28 cellular contexts compared by ENCODE assay signal in genomic region chr7:36405409-36405803, GRCh38. TPM values are rescaled to one million over a fixed set of nuclear protein-coding genes. Genes with fewer than 3 reads are reported as not detected.
A peak's percentile ranks its signal among the peaks of the same experiment; 100 is the strongest.
DNase-seq lines count a peak whose midpoint lies in the region; ATAC-seq and TF ChIP-seq lines count a peak whose summit lies in the region.
"Had no signal": no experiment of that assay in that cellular context is flagged by ENCODE, and none has a peak within 500 bp of the region (broad histone marks: within the 10 kb centered on the region; RNA-seq: fewer than 3 reads in every experiment).

No MANE protein-coding gene starts in this region.

- CTCF ChIA-PET in Calu3 (lab: Charles Lee), result no interaction called here
- CTCF ChIA-PET in SK-N-SH (lab: Yijun Ruan, JAX), result interaction anchor here (0.8 to 1.8 kb wide), 3 partner anchors 9 to 420 kb away, joined by 3 to 6 read pairs (median 4); no protein-coding TSS in a partner anchor

- H2AFZ ChIP-seq in SK-N-SH (ENCODE audit: low read depth), result peak overlapping the region; percentile 16; the same call in 1 of the 2 replicates
- H2AFZ ChIP-seq in neural progenitor cell (replicated peaks), result no peak overlapping the region

- DNase-seq in Calu3 (no peak), SK-N-SH (no peak), neural progenitor cell (ENCODE audit: low spot score) (no peak), NCI-H2196 treated with DMSO at 0.1 percent for 48 hours (lab: John Stamatoyannopoulos, UW; ENCODE audit: unreplicated experiment) (no peak), nucleus accumbens (lab: John Stamatoyannopoulos, UW) (no peak)
- DNase-seq: activated CD4-positive, alpha-beta T cell treated with anti-CD3 and anti-CD28 coated beads, Interleukin-2, amount 50 U/mL, for 48 hours; activated CD4-positive, CD25-positive, alpha-beta regulatory T cell treated with anti-CD3 and anti-CD28 coated beads, Interleukin-2, amount 50 U/mL, for 72 hours; activated naive CD4-positive, alpha-beta T cell treated with anti-CD3 and anti-CD28 coated beads, Interleukin-2, amount 10 ng/mL, durations not matched to agents 7 days and 5 days; adrenal gland; brain microvascular endothelial cell; CD4-positive, alpha-beta memory T cell; effector memory CD4-positive, alpha-beta T cell; left lung; NCI-H1092; NCI-H1694; NCI-H82; psoas muscle; RPMI8226; SJCRH30; stimulated activated CD4-positive, alpha-beta T cell treated with anti-CD3 and anti-CD28 coated beads, Interleukin-2, amount 100 ng/mL, for 48 hours; stomach; T-helper 1 cell had no signal

- peak in 1 of 2 experiments; percentile 33; a peak in 1 of 4 replicates for TF ChIP-seq EP300 in SK-N-SH (IDR thresholded peaks at IDR 0.05; ENCODE audit: borderline replicate concordance in 1 of 2, low read depth in 1 of 2, low read length in 1 of 2)

- no peaks in the 10 kb centered on the region for H3K9me3 Mint-ChIP-seq in Calu3 (ENCODE audit: low read depth, unreplicated experiment)
- no peaks in the 10 kb centered on the region for H3K9me3 Mint-ChIP-seq in neural progenitor cell
- H3K9me3 Mint-ChIP-seq: activated naive CD4-positive, alpha-beta T cell treated with anti-CD3 and anti-CD28 coated beads, Interleukin-2, amount 10 ng/mL, durations not matched to agents 7 days and 5 days; CD4-positive, alpha-beta memory T cell had no signal

- no peak for TF ChIP-seq RAD21 in SK-N-SH (IDR thresholded peaks at IDR 0.05; ENCODE audit: low read length)

- H3K9ac ChIP-seq in SK-N-SH (no peak overlapping the region), neural progenitor cell (no peak overlapping the region)

- H3K4me1 ChIP-seq in SK-N-SH (ENCODE audit: control insufficient read depth in 1 of 2, insufficient read depth in 2 of 2, low read depth in 1 of 2, low read length in 1 of 2) (peaks cover 15 to 23% of the 10 kb centered on the region in 2 experiments; a peak in 3 of 4 replicates), neural progenitor cell (no peaks in the 10 kb centered on the region)
- H3K4me1 ChIP-seq: adrenal gland, left lung, psoas muscle, SJCRH30, stomach, tibial nerve had no signal

- H3K9me3 ChIP-seq in SK-N-SH, result no peaks in the 10 kb centered on the region
- no peaks in the 10 kb centered on the region for H3K9me3 ChIP-seq in neural progenitor cell (ENCODE audit: low read depth)
- H3K9me3 ChIP-seq: adrenal gland, left lung, neutrophil, psoas muscle, SJCRH30, stomach, tibial nerve had no signal

- ATAC-seq in HG03095 (IDR thresholded peaks at IDR 0.05; ENCODE audit: unreplicated experiment), result no peak
- ATAC-seq in HG02852 (IDR thresholded peaks at IDR 0.05; ENCODE audit: unreplicated experiment), result no peak
- ATAC-seq: GM12878, psoas muscle had no signal

- H3K27me3 Mint-ChIP-seq in Calu3 (ENCODE audit: unreplicated experiment) (no peaks in the 10 kb centered on the region), neural progenitor cell (ENCODE audit: insufficient read depth, low read depth) (no peaks in the 10 kb centered on the region)
- H3K27me3 Mint-ChIP-seq: activated naive CD4-positive, alpha-beta T cell treated with anti-CD3 and anti-CD28 coated beads, Interleukin-2, amount 10 ng/mL, durations not matched to agents 7 days and 5 days; CD4-positive, alpha-beta memory T cell had no signal

- BruUV-seq in Calu3 (replicated peaks; lab: Mats Ljungman, UMichigan), result no TSS peak

- H3K4me2 ChIP-seq in SK-N-SH (peak overlapping the region; percentile 2; the same call in 1 of the 2 replicates), neural progenitor cell (no peak overlapping the region)

- TF ChIP-seq CTCF in Calu3 (IDR thresholded peaks at IDR 0.05; ENCODE audit: unreplicated experiment) (no peak), SK-N-SH (IDR thresholded peaks at IDR 0.05) (no peak), neural progenitor cell (IDR thresholded peaks at IDR 0.05) (no peak)

- H3F3A ChIP-seq in SK-N-SH (replicated peaks; ENCODE audit: insufficient read depth) (peaks cover 8% of the 10 kb centered on the region), neural progenitor cell (ENCODE audit: low read depth) (peaks cover 6% of the 10 kb centered on the region)

- POLR2A ChIA-PET in SK-N-SH (lab: Yijun Ruan, JAX), result no interaction called here

- H3K4me1 Mint-ChIP-seq in Calu3 (ENCODE audit: low read depth, unreplicated experiment), result peaks cover 45% of the 10 kb centered on the region
- no peaks in the 10 kb centered on the region for H3K4me1 Mint-ChIP-seq in neural progenitor cell

- H3K79me2 ChIP-seq in SK-N-SH (ENCODE audit: insufficient read depth) (peaks cover 100% of the 10 kb centered on the region), neural progenitor cell (ENCODE audit: low read depth) (peaks cover 33% of the 10 kb centered on the region)

- no peaks in the 10 kb centered on the region for H3K27me3 ChIP-seq in SK-N-SH (ENCODE audit: insufficient read depth)
- no peaks in the 10 kb centered on the region for H3K27me3 ChIP-seq in neural progenitor cell
- H3K27me3 ChIP-seq: adrenal gland, brain microvascular endothelial cell, left lung, neutrophil, SJCRH30, stomach, tibial nerve had no signal

- WGBS in SK-N-SH (ENCODE audit: low lambda C conversion rate), result 96% methylated on average over 1 of the region's 1 CpG

- no peaks in the 10 kb centered on the region for H3K9me2 ChIP-seq in SK-N-SH

- peak overlapping the region; percentile 65 for H3K27ac Mint-ChIP-seq in Calu3 (ENCODE audit: unreplicated experiment)
- H3K27ac Mint-ChIP-seq in neural progenitor cell, result no peak overlapping the region

- H3K27ac ChIP-seq in SK-N-SH (ENCODE audit: low read depth in 2 of 2, low read length in 1 of 2), result peak overlapping the region in 1 of 2 experiments; percentile 34; a peak in 2 of 4 replicates
- peak overlapping the region; percentile 26 for H3K27ac ChIP-seq in cingulate gyrus (ENCODE audit: low read depth, low read length)
- H3K27ac ChIP-seq in neural progenitor cell, result peak overlapping the region; percentile 46
- H3K27ac ChIP-seq: adrenal gland, brain microvascular endothelial cell, left lung, neutrophil, psoas muscle, SJCRH30, stomach, tibial nerve had no signal

- H3K36me3 Mint-ChIP-seq in Calu3 (ENCODE audit: insufficient read depth, unreplicated experiment) (peaks cover 50% of the 10 kb centered on the region), neural progenitor cell (peaks cover 25% of the 10 kb centered on the region)
- H3K36me3 Mint-ChIP-seq: CD4-positive, alpha-beta memory T cell had no signal

- H3K4me3 Mint-ChIP-seq in Calu3 (ENCODE audit: low read depth, unreplicated experiment) (peak overlapping the region; percentile 18), neural progenitor cell (no peak overlapping the region)
- H3K4me3 Mint-ChIP-seq: activated naive CD4-positive, alpha-beta T cell treated with anti-CD3 and anti-CD28 coated beads, Interleukin-2, amount 10 ng/mL, durations not matched to agents 7 days and 5 days had no signal

- intact Hi-C loops in Calu3 (cut with micrococcal nuclease; ENCODE audit: unreplicated experiment), result no loop called here

- H3K4me3 ChIP-seq in SK-N-SH (ENCODE audit: low read depth in 2 of 2, low read length in 1 of 2), result no peak overlapping the region
- H3K4me3 ChIP-seq in neural progenitor cell, result no peak overlapping the region
- H3K4me3 ChIP-seq: adrenal gland, GM12878, left lung, psoas muscle, SJCRH30, tibial nerve had no signal

- H4K20me1 ChIP-seq in SK-N-SH (ENCODE audit: insufficient read depth) (no peaks in the 10 kb centered on the region), neural progenitor cell (ENCODE audit: low read depth) (peaks cover 17% of the 10 kb centered on the region)

- H3K36me3 ChIP-seq in SK-N-SH (replicated peaks in 1 of 2; ENCODE audit: control insufficient read depth in 1 of 2, insufficient read depth in 2 of 2, low read length in 1 of 2), result peaks cover 19 to 36% of the 10 kb centered on the region in 2 experiments
- H3K36me3 ChIP-seq in neural progenitor cell, result peaks cover 37% of the 10 kb centered on the region
- H3K36me3 ChIP-seq: adrenal gland, brain microvascular endothelial cell, left lung, tibial nerve had no signal

TF ChIP-seq in SK-N-SH, 30 proteins besides CTCF, POLR2A, EP300 and RAD21:
- peak; percentile 42; the same call in 1 of the 2 replicates for TF ChIP-seq RCOR1 (IDR thresholded peaks at IDR 0.05; ENCODE audit: low read length)
- no peak for TF ChIP-seq TAF1 (IDR thresholded peaks at IDR 0.05; ENCODE audit: borderline replicate concordance, low read depth, low read length)
TF ChIP-seq in SK-N-SH: peak in this region for 1.

RNA-seq across cellular contexts. Expression of gene ANLN, which starts 15.7 kb away (rescaled TPM):
- total RNA-seq in Calu3 (2022) (207 and 274 TPM in 2 replicates), neural progenitor cell (ENCODE audit: low replicate concordance) (117 and 176 TPM in 2 replicates)
- 17.1 and 21.2 TPM in 2 replicates for polyA plus RNA-seq in SK-N-SH (2012; rRNA removed)
- polyA plus RNA-seq in SK-N-SH (2012; cell fraction: cytosol; rRNA removed), result 10.0 and 12.1 TPM in 2 replicates
- 62.9 and 95.4 TPM in 2 replicates for polyA plus RNA-seq in SK-N-SH (2012; cell fraction: nucleus; rRNA removed)
- polyA plus RNA-seq: CD4-positive, alpha-beta memory T cell had no signal
